ENCODE assay signal across 8 cellular contexts in genomic region chr4:3766207-3766790, GRCh38. TPM values are rescaled to one million over a fixed set of nuclear protein-coding genes. Genes with fewer than 3 reads are reported as not detected.
DNase-seq lines count a peak whose midpoint lies in the region; ATAC-seq, FAIRE-seq and TF ChIP-seq lines count a peak whose summit lies in the region.

ADRA2C (plus strand) TSS chr4:3766385; CDS start chr4:3766607, 222 bp downstream.

- H3K4me3 Mint-ChIP-seq in mesothelial cell of epicardium, result peak within 1 kb of the TSS; percentile 75
- no peak within 1 kb of the TSS for H3K4me3 Mint-ChIP-seq in activated naive CD4-positive, alpha-beta T cell treated with anti-CD3 and anti-CD28 coated beads, Interleukin-2, amount 10 ng/mL, durations not matched to agents 7 days and 5 days

- peak; percentile 10 to 55; a peak in 3 of 6 replicates for ATAC-seq in A549
- no peak for ATAC-seq in GM19023 (IDR thresholded peaks at IDR 0.05; ENCODE audit: unreplicated experiment)

- H3K4me1 Mint-ChIP-seq in mesothelial cell of epicardium, result peaks cover 7% of the 10 kb centered on the region
- H3K4me1 Mint-ChIP-seq in activated naive CD4-positive, alpha-beta T cell treated with anti-CD3 and anti-CD28 coated beads, Interleukin-2, amount 10 ng/mL, durations not matched to agents 7 days and 5 days, result peaks cover 7% of the 10 kb centered on the region

- CTCF ChIA-PET in A549 (lab: Yijun Ruan, JAX) (interaction anchor here (0.9 to 4.6 kb wide), 15 partner anchors 8 to 176 kb away, joined by 3 to 54 read pairs (median 6); no protein-coding TSS in a partner anchor), HEK293T (lab: Yijun Ruan, JAX) (interaction anchor here (0.6 to 2.7 kb wide), 7 partner anchors 12 to 114 kb away, joined by 3 to 17 read pairs (median 4); no protein-coding TSS in a partner anchor)
- CTCF ChIA-PET in activated naive CD4-positive, alpha-beta T cell treated with anti-CD3 and anti-CD28 coated beads, Interleukin-2, amount 10 ng/mL, durations not matched to agents 7 days and 5 days (lab: Charles Lee), result interaction anchor here (0.7 to 1.2 kb wide), 2 partner anchors 114 to 116 kb away, joined by 3 read pairs; no protein-coding TSS in a partner anchor

- WGBS in A549 (ENCODE audit: missing lambda C conversion rate), result no CpG with 5 or more reads among the region's 97 CpGs

- TF ChIP-seq EP300 in A549 (IDR thresholded peaks at IDR 0.05), result no peak

- H3K36me3 Mint-ChIP-seq in mesothelial cell of epicardium, result no peaks in the 10 kb centered on the region
- H3K36me3 Mint-ChIP-seq in activated naive CD4-positive, alpha-beta T cell treated with anti-CD3 and anti-CD28 coated beads, Interleukin-2, amount 10 ng/mL, durations not matched to agents 7 days and 5 days, result peaks cover 1% of the 10 kb centered on the region

- H3K4me2 ChIP-seq in A549, result peak within 1 kb of the TSS; percentile 76

- no peaks in the 10 kb centered on the region for H3K4me1 ChIP-seq in A549

- peak within 1 kb of the TSS; percentile 45 for H3K4me3 ChIP-seq in A549
- peak within 1 kb of the TSS; percentile 73 for H3K4me3 ChIP-seq in coronary artery

- POLR2A ChIA-PET in A549 (lab: Yijun Ruan, JAX), result interaction anchor here (1.9 kb wide), 1 partner anchor 114 kb away, joined by 4 read pairs; no protein-coding TSS in a partner anchor
- POLR2A ChIA-PET in HEK293T (lab: Yijun Ruan, JAX), result interaction anchor here (0.6 to 2.6 kb wide), 4 partner anchors 14 to 91 kb away, joined by 3 to 17 read pairs (median 8); no protein-coding TSS in a partner anchor

- TF ChIP-seq CTCF in A549 (IDR thresholded peaks at IDR 0.05) (no peak), coronary artery (IDR thresholded peaks at IDR 0.05) (no peak), mesothelial cell of epicardium (IDR thresholded peaks at IDR 0.05; ENCODE audit: unreplicated experiment) (no peak)

- TF ChIP-seq POLR2A in A549 (IDR thresholded peaks at IDR 0.05; ENCODE audit: low read length), result no peak

- FAIRE-seq in A549 (lab: Jason Lieb, UNC), result no peak

- no peak within 1 kb of the TSS for H3K27ac Mint-ChIP-seq in mesothelial cell of epicardium
- H3K27ac Mint-ChIP-seq in activated naive CD4-positive, alpha-beta T cell treated with anti-CD3 and anti-CD28 coated beads, Interleukin-2, amount 10 ng/mL, durations not matched to agents 7 days and 5 days, result no peak within 1 kb of the TSS

- peaks cover 72% of the 10 kb centered on the region for H3K27me3 Mint-ChIP-seq in mesothelial cell of epicardium (ENCODE audit: low read depth)
- peaks cover 71% of the 10 kb centered on the region for H3K27me3 Mint-ChIP-seq in activated naive CD4-positive, alpha-beta T cell treated with anti-CD3 and anti-CD28 coated beads, Interleukin-2, amount 10 ng/mL, durations not matched to agents 7 days and 5 days

- H3K9me3 Mint-ChIP-seq in mesothelial cell of epicardium, result no peaks in the 10 kb centered on the region
- H3K9me3 Mint-ChIP-seq in activated naive CD4-positive, alpha-beta T cell treated with anti-CD3 and anti-CD28 coated beads, Interleukin-2, amount 10 ng/mL, durations not matched to agents 7 days and 5 days, result peaks cover 1% of the 10 kb centered on the region

- no peak for TF ChIP-seq RAD21 in A549 (conservative IDR thresholded peaks at IDR 0.05 in 1 of 2, IDR thresholded peaks at IDR 0.05 in 1 of 2)

- peak; percentile 19 to 33 for DNase-seq in A549 (ENCODE audit: low read depth in 1 of 2, low spot score in 1 of 2)
- peak; percentile 63 for DNase-seq in HEK293T (ENCODE audit: extremely low spot score)
- DNase-seq in coronary artery (ENCODE audit: low spot score), result no peak
- peak in 1 of 2 experiments; percentile 52 for DNase-seq in mesothelial cell of epicardium (ENCODE audit: low spot score in 2 of 2, unreplicated experiment in 2 of 2)
- no peak for DNase-seq in effector CD8-positive, alpha-beta T cell (lab: John Stamatoyannopoulos, UW)
- DNase-seq in DMS53 treated with DMSO at 0.1 percent for 48 hours (lab: John Stamatoyannopoulos, UW; ENCODE audit: unreplicated experiment), result no peak
- DNase-seq in activated naive CD4-positive, alpha-beta T cell treated with anti-CD3 and anti-CD28 coated beads, Interleukin-2, amount 10 ng/mL, durations not matched to agents 7 days and 5 days, result no peak

- no peaks in the 10 kb centered on the region for H3K9me3 ChIP-seq in A549

- peak within 1 kb of the TSS; percentile 80 to 81 for H3K27ac ChIP-seq in A549
- peak within 1 kb of the TSS; percentile 57 to 92 for H3K27ac ChIP-seq in coronary artery

TF ChIP-seq in A549, 52 proteins besides CTCF, POLR2A, EP300 and RAD21 (continues in another document):
- TF ChIP-seq HOXB5 (CRISPR knock-in tag; IDR thresholded peaks at IDR 0.05) (no peak), SREBF2 (IDR thresholded peaks at IDR 0.05) (no peak), MYC (IDR thresholded peaks at IDR 0.05; ENCODE audit: borderline replicate concordance, low read length) (no peak), RCOR1 (IDR thresholded peaks at IDR 0.05; ENCODE audit: low read depth, low read length) (no peak), HMGXB4 (CRISPR knock-in tag; IDR thresholded peaks at IDR 0.05; ENCODE audit: borderline replicate concordance) (no peak), PBX3 (IDR thresholded peaks at IDR 0.05) (no peak), NR3C1 (IDR thresholded peaks at IDR 0.05) (no peak), KDM1A (IDR thresholded peaks at IDR 0.05; ENCODE audit: low read depth) (no peak), HDAC2 (IDR thresholded peaks at IDR 0.05) (no peak), ZSCAN20 (CRISPR knock-in tag; IDR thresholded peaks at IDR 0.05) (no peak), CHD4 (IDR thresholded peaks at IDR 0.05; ENCODE audit: borderline replicate concordance) (no peak)

TF ChIP-seq in HEK293T, 16 proteins besides CTCF, POLR2A, EP300 and RAD21:
- TF ChIP-seq FOXM1 (IDR thresholded peaks at IDR 0.05; ENCODE audit: borderline replicate concordance) (no peak), ELF4 (IDR thresholded peaks at IDR 0.05) (no peak), HDGF (IDR thresholded peaks at IDR 0.05; ENCODE audit: borderline replicate concordance) (no peak), SUZ12 (IDR thresholded peaks at IDR 0.05) (no peak), SP1 (IDR thresholded peaks at IDR 0.05) (no peak), ZNF384 (IDR thresholded peaks at IDR 0.05) (no peak), FOXA1 (IDR thresholded peaks at IDR 0.05) (no peak), TARDBP (IDR thresholded peaks at IDR 0.05) (no peak), LEF1 (IDR thresholded peaks at IDR 0.05; ENCODE audit: borderline replicate concordance) (no peak), PKNOX1 (IDR thresholded peaks at IDR 0.05) (no peak)
TF ChIP-seq in HEK293T: peak in this region for 0.

RNA-seq across cellular contexts. Expression of gene ADRA2C, which starts in this region (rescaled TPM):
- 1.9 and 2.6 TPM in 2 replicates for polyA plus RNA-seq in A549 (2011; rRNA removed)
- polyA plus RNA-seq in A549 (2012; cell fraction: cytosol; rRNA removed), result 6.4 and 10.0 TPM in 2 replicates
- 13.6 and 23.4 TPM in 2 replicates for polyA plus RNA-seq in A549 (2012; cell fraction: nucleus; rRNA removed)
- 4.0 to 4.8 TPM (median 4.1 TPM) in 3 replicates for polyA plus RNA-seq in A549 (2017; fragmentation: RNase III; extraction: RNeasy Plus Mini Kit Qiagen cat#74134 plus additional on column Dnase treatment)
- polyA minus RNA-seq in A549 (2011; rRNA and poly(A)+ RNA removed), result 2.4 and 3.4 TPM in 2 replicates
- total RNA-seq in mesothelial cell of epicardium, result 1.8 to 2.1 TPM (median 1.9 TPM) in 3 replicates

Comparison
In these comparisons a context has a peak if more than half of its experiments do, and no peak if none do; other contexts are left out.
1. DNase-seq: peak in A549 (2 of 2) and HEK293T (single experiment); none in coronary artery (single experiment), effector CD8-positive, alpha-beta T cell (single experiment), DMS53 treated with DMSO at 0.1 percent for 48 hours (single experiment) and activated naive CD4-positive, alpha-beta T cell treated with anti-CD3 and anti-CD28 coated beads, Interleukin-2, amount 10 ng/mL, durations not matched to agents 7 days and 5 days (single experiment).